In the genomic region with DNA sequence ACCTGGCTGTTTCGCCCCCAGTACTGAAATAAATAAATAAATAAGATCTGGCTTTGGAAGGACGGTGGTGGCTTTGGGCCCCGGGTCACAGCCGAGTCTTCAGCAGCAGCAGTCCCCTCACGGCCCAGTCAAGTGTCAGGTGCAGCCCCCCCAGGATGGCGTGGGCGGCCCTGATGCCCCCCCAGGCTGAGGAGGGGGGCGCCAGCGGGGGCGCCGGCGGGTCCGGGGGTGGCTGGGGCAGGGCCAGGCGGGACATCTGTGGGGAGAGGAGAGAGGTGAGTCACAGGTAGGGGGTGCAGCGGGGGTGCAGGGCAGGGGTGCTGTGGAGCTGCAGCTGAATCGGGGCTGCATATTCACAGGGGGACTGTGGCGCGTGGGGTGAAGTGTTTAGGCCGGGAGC, we compare ENCODE assay signal across 21 cellular contexts. TPM values are rescaled to one million over a fixed set of nuclear protein-coding genes. Genes with fewer than 3 reads are reported as not detected.
DNase-seq lines count a peak whose midpoint lies in the region; ATAC-seq, FAIRE-seq and TF ChIP-seq lines count a peak whose summit lies in the region.
"Had no signal": no experiment of that assay in that cellular context is flagged by ENCODE, and none has a peak within 500 bp of the region (broad histone marks: within the 10 kb centered on the region; RNA-seq: fewer than 3 reads in every experiment).

No MANE protein-coding gene starts in this region.

- no peak for TF ChIP-seq RAD21 in A549 (conservative IDR thresholded peaks at IDR 0.05 in 1 of 2, IDR thresholded peaks at IDR 0.05 in 1 of 2)
- no peak for TF ChIP-seq RAD21 in K562 (CRISPR knock-in tag; conservative IDR thresholded peaks at IDR 0.05 in 1 of 2, IDR thresholded peaks at IDR 0.05 in 1 of 2)

- H3K4me3 ChIP-seq in A549 = peak overlapping the region; percentile 5; the same call in 1 of the 3 replicates
- no peak overlapping the region for H3K4me3 ChIP-seq in GM23338
- no peak overlapping the region for H3K4me3 ChIP-seq in K562
- H3K4me3 ChIP-seq: GM12878, HAP-1 had no signal

- H3K4me2 ChIP-seq in A549 (peak overlapping the region; percentile 93; the same call in 2 of the 3 replicates), GM23338 (no peak overlapping the region), K562 (ENCODE audit: insufficient read depth, low read length) (no peak overlapping the region)

- peaks cover 18% of the 10 kb centered on the region for H3K4me1 Mint-ChIP-seq in GM23338

- no peak overlapping the region for H2AFZ ChIP-seq in GM23338
- H2AFZ ChIP-seq in K562 (ENCODE audit: low read depth, low read length) = no peak overlapping the region

- H3K4me3 Mint-ChIP-seq in GM23338 = 0 out of 3 replicates have a peak overlapping the region, but pooled peaks have one; percentile 10
- H3K4me3 Mint-ChIP-seq: CD4-positive, alpha-beta memory T cell had no signal

- POLR2A ChIA-PET in A549 (lab: Yijun Ruan, JAX) (no interaction called here), K562 (lab: Yijun Ruan, JAX) (interaction anchor here (0.7 to 1.3 kb wide), 2 partner anchors 11 to 22 kb away, joined by 4 to 5 read pairs; no protein-coding TSS in a partner anchor)

- peaks cover 4% of the 10 kb centered on the region; the same call in 1 of the 2 replicates for H3F3A ChIP-seq in GM23338 (replicated peaks; ENCODE audit: low read depth)

- BruUV-seq in K562 (replicated peaks; lab: Mats Ljungman, UMichigan) = no TSS peak

- H3K27me3 Mint-ChIP-seq in GM23338 (ENCODE audit: insufficient read depth, low read depth, poor library complexity) = peaks cover 39% of the 10 kb centered on the region

- H3K79me2 ChIP-seq in GM23338 (replicated peaks; ENCODE audit: insufficient read depth) (no peaks in the 10 kb centered on the region), K562 (ENCODE audit: control insufficient read depth, insufficient read depth, low read length) (no peaks in the 10 kb centered on the region)

- H3K27ac Mint-ChIP-seq in GM23338 = no peak overlapping the region

- FAIRE-seq in A549 (lab: Jason Lieb, UNC) (no peak), K562 (lab: Jason Lieb, UNC) (no peak)
- FAIRE-seq: D721Med, GM12878, GM19239, H54 had no signal

- ATAC-seq in A549 = no peak
- no peak for ATAC-seq in GM23338
- no peak for ATAC-seq in K562
- ATAC-seq: GM12878 had no signal

- 0 out of 4 replicates have a peak overlapping the region, but pooled peaks of 1 of the 2 experiments have one; percentile 52 for H3K9ac ChIP-seq in K562 (ENCODE audit: insufficient read depth in 1 of 2, low read depth in 2 of 2, low read length in 2 of 2)

- no peaks in the 10 kb centered on the region; the same call in 1 of the 3 replicates for H3K9me3 Mint-ChIP-seq in GM23338

- H3K9me2 ChIP-seq in GM23338 (ENCODE audit: insufficient read depth) = no peaks in the 10 kb centered on the region

- peak overlapping the region in 1 of 2 experiments; percentile 68; a peak in 3 of 6 replicates for H3K27ac ChIP-seq in A549
- no peak overlapping the region for H3K27ac ChIP-seq in GM23338 (ENCODE audit: low read depth)
- no peak overlapping the region for H3K27ac ChIP-seq in K562 (ENCODE audit: extremely low read depth, low read depth, low read length)

- H3K9me3 ChIP-seq in A549 (no peaks in the 10 kb centered on the region), K562 (replicated peaks; ENCODE audit: control insufficient read depth, insufficient read depth, low read depth, low read length) (no peaks in the 10 kb centered on the region)
- H3K9me3 ChIP-seq: Caco-2, HAP-1 had no signal

- DNase-seq in A549 (ENCODE audit: low read depth in 1 of 2, low spot score in 1 of 2) (no peak), GM23338 (ENCODE audit: low spot score) (no peak), K562 (ENCODE audit: extremely low read depth in 1 of 4, low spot score in 3 of 4) (no peak), COLO829 (ENCODE audit: low spot score) (no peak), NCI-H748 treated with DMSO at 0.1 percent for 48 hours (lab: John Stamatoyannopoulos, UW) (no peak), NCI-H226 (no peak)
- DNase-seq: 8988T; C1 segment of cervical spinal cord; Caco-2; CD4-positive, alpha-beta memory T cell; DMS 273 treated with DMSO at 0.1 percent for 48 hours; DMS79; EL; GDM1; GOT3 had no signal

- H4K20me1 ChIP-seq in GM23338 (replicated peaks; ENCODE audit: insufficient read depth) = no peaks in the 10 kb centered on the region
- 0 out of 2 replicates have a peak, but pooled peaks cover 3% of the 10 kb centered on the region for H4K20me1 ChIP-seq in K562 (replicated peaks; ENCODE audit: control insufficient read depth, insufficient read depth, low read length)

- H3K27me3 ChIP-seq in GM23338 (ENCODE audit: insufficient read depth) = peaks cover 39% of the 10 kb centered on the region
- H3K27me3 ChIP-seq in K562 (ENCODE audit: control insufficient read depth in 2 of 2, insufficient read depth in 2 of 2, low read length in 2 of 2) = peaks cover 9% of the 10 kb centered on the region in 2 experiments; a peak in 3 of 5 replicates

- no peaks in the 10 kb centered on the region for H3K36me3 ChIP-seq in GM23338 (ENCODE audit: insufficient read depth)
- H3K36me3 ChIP-seq in K562 (ENCODE audit: control insufficient read depth, insufficient read depth, low read length) = no peaks in the 10 kb centered on the region
- H3K36me3 ChIP-seq: HAP-1 had no signal

- H3K9me1 ChIP-seq in K562 (ENCODE audit: control insufficient read depth, insufficient read depth, low read length) = no peaks in the 10 kb centered on the region

- no peak for TF ChIP-seq CTCF in A549 (IDR thresholded peaks at IDR 0.05)
- no peak for TF ChIP-seq CTCF in GM23338 (conservative IDR thresholded peaks at IDR 0.05; ENCODE audit: low read depth in 2 of 2)
- no peak for TF ChIP-seq CTCF in K562 (IDR thresholded peaks at IDR 0.05 in 2 of 3, conservative IDR thresholded peaks at IDR 0.05 in 1 of 3; ENCODE audit: insufficient read depth in 2 of 3, low read depth in 1 of 3, low read length in 3 of 3)

- H3K36me3 Mint-ChIP-seq in GM23338 (ENCODE audit: low read depth) = no peaks in the 10 kb centered on the region; the same call in 2 of the 3 replicates
- H3K36me3 Mint-ChIP-seq: CD4-positive, alpha-beta memory T cell had no signal

- 87% methylated on average over 12 of the region's 19 CpGs for WGBS in A549 (ENCODE audit: missing lambda C conversion rate)
- WGBS in K562 (ENCODE audit: insufficient coverage, low coverage, missing lambda C conversion rate) = 49% methylated on average over 5 of the region's 19 CpGs

- intact Hi-C loops in K562 (cut with micrococcal nuclease) = no loop called here

- CTCF ChIA-PET in A549 (lab: Yijun Ruan, JAX) = interaction anchor here (0.6 to 14.8 kb wide), 6 partner anchors 9 to 138 kb away, joined by 4 to 105 read pairs (median 7); partner anchors contain the start of genes KMT5C and TMEM238
- CTCF ChIA-PET in K562 (lab: Yijun Ruan, JAX; ENCODE audit: low intra/inter-chr PET ratio) = interaction anchor here (1.2 kb wide), 1 partner anchor 9 kb away, joined by 5 read pairs; no protein-coding TSS in a partner anchor

- TF ChIP-seq EP300 in A549 (IDR thresholded peaks at IDR 0.05) (no peak), K562 (IDR thresholded peaks at IDR 0.05; ENCODE audit: low read length) (no peak)

- TF ChIP-seq POLR2A in A549 (IDR thresholded peaks at IDR 0.05; ENCODE audit: low read length) (no peak), K562 (conservative IDR thresholded peaks at IDR 0.05) (no peak)

- peaks cover 39% of the 10 kb centered on the region for H3K4me1 ChIP-seq in A549
- no peaks in the 10 kb centered on the region; the same call in 1 of the 2 replicates for H3K4me1 ChIP-seq in GM23338 (ENCODE audit: insufficient read depth)
- peaks cover 0 to 59% of the 10 kb centered on the region in 2 experiments; a peak in 3 of 5 replicates for H3K4me1 ChIP-seq in K562 (replicated peaks in 1 of 2; ENCODE audit: control insufficient read depth in 2 of 2, insufficient read depth in 2 of 2, low read length in 2 of 2)
- H3K4me1 ChIP-seq: HAP-1 had no signal

- in situ Hi-C loops in K562 (cut with MboI) = no loop called here

RNA-seq across cellular contexts. Expression of gene GARIN5B, which starts 2.9 kb away (rescaled TPM):
- polyA plus RNA-seq in A549 (2011; rRNA removed) (not detected in 2 replicates), A549 (2017; fragmentation: RNase III; extraction: RNeasy Plus Mini Kit Qiagen cat#74134 plus additional on column Dnase treatment) (0.05 TPM in 3 replicates), GM23338 (2016; fragmentation: Nextera tagmentation; extraction: Ambion mirVana) (not detected in 2 replicates), K562 (2011; rRNA removed) (not detected in 2 replicates), K562 (2014; fragmentation: Illumina TruSeq; extraction: Trizol) (not detected in 2 replicates), K562 (2014; fragmentation: Nextera tagmentation; extraction: Ambion mirVana) (not detected), K562 (2014; rRNA removed) (not detected in 2 replicates)
- polyA plus RNA-seq in A549 (2012; cell fraction: cytosol; rRNA removed) = 0.01 TPM in 1 of 2 replicates, not detected in the other
- polyA plus RNA-seq in A549 (2012; cell fraction: nucleus; rRNA removed) = 0.20 and 0.23 TPM in 2 replicates
- not detected in 2 replicates for polyA minus RNA-seq in A549 (2011; rRNA and poly(A)+ RNA removed)
- total RNA-seq in GM23338 (2014; rRNA removed; shearing (Covaris generic)) = not detected in 2 replicates
- not detected in 2 replicates for total RNA-seq in K562 (2011; cell fraction: chromatin; rRNA removed; ENCODE audit: low replicate concordance)
- total RNA-seq in K562 (2011; cell fraction: nucleolus; rRNA removed) = not detected in 2 replicates
- total RNA-seq in K562 (2011; cell fraction: nucleoplasm; rRNA removed) = not detected in 2 replicates
- total RNA-seq in K562 (2014; rRNA removed) (not detected in 2 replicates), K562 (2014; rRNA removed; fragmentation: Illumina TruSeq; extraction: Trizol) (not detected in 2 replicates), K562 (2015; rRNA removed; fragmentation: Illumina TruSeq; extraction: Trizol) (not detected in 2 replicates), K562 (2021) (not detected in 2 replicates)
- not detected in 2 replicates for polyA plus RNA-seq in K562 (2011; cell fraction: cytosol; rRNA removed)
- 0.04 TPM in 1 of 2 replicates, not detected in the other for polyA plus RNA-seq in K562 (2011; cell fraction: nucleus; rRNA removed)
- polyA plus RNA-seq in K562 (2012) = not detected in 2 replicates
- polyA minus RNA-seq in K562 (2011; rRNA and poly(A)+ RNA removed) = not detected in 2 replicates
- polyA minus RNA-seq in K562 (2011; cell fraction: cytosol; rRNA and poly(A)+ RNA removed) = not detected in 2 replicates
- not detected in 2 replicates for polyA minus RNA-seq in K562 (2011; cell fraction: nucleus; rRNA and poly(A)+ RNA removed)
- total RNA-seq: A673; Caco-2; CD4-positive, alpha-beta memory T cell; GM12878 had no signal
- polyA plus RNA-seq: CD4-positive, alpha-beta memory T cell; GM12878 had no signal

RNA-seq across cellular contexts. Expression of gene IL11, which starts 4.3 kb away (rescaled TPM):
- polyA plus RNA-seq in A549 (2011; rRNA removed) = 42.1 and 52.4 TPM in 2 replicates
- 27.4 and 54.2 TPM in 2 replicates for polyA plus RNA-seq in A549 (2012; cell fraction: cytosol; rRNA removed)
- 89.3 and 99.2 TPM in 2 replicates for polyA plus RNA-seq in A549 (2012; cell fraction: nucleus; rRNA removed)
- 91.7 to 115 TPM (median 100.0 TPM) in 3 replicates for polyA plus RNA-seq in A549 (2017; fragmentation: RNase III; extraction: RNeasy Plus Mini Kit Qiagen cat#74134 plus additional on column Dnase treatment)
- 19.6 and 26.4 TPM in 2 replicates for polyA minus RNA-seq in A549 (2011; rRNA and poly(A)+ RNA removed)
- 1.1 and 2.2 TPM in 2 replicates for total RNA-seq in GM23338 (2014; rRNA removed; shearing (Covaris generic))
- polyA plus RNA-seq in GM23338 (2016; fragmentation: Nextera tagmentation; extraction: Ambion mirVana) = 0.58 and 1.7 TPM in 2 replicates
- 0.28 and 0.97 TPM in 2 replicates for total RNA-seq in K562 (2011; cell fraction: chromatin; rRNA removed; ENCODE audit: low replicate concordance)
- 1.0 TPM in 1 of 2 replicates, not detected in the other for total RNA-seq in K562 (2011; cell fraction: nucleolus; rRNA removed)
- total RNA-seq in K562 (2011; cell fraction: nucleoplasm; rRNA removed) = 0.53 and 0.81 TPM in 2 replicates
- not detected in 2 replicates for total RNA-seq in K562 (2014; rRNA removed)
- not detected in 2 replicates for total RNA-seq in K562 (2014; rRNA removed; fragmentation: Illumina TruSeq; extraction: Trizol)
- not detected in 2 replicates for total RNA-seq in K562 (2015; rRNA removed; fragmentation: Illumina TruSeq; extraction: Trizol)
- not detected in 2 replicates for total RNA-seq in K562 (2021)
- 0.19 and 0.42 TPM in 2 replicates for polyA plus RNA-seq in K562 (2011; rRNA removed)
- 0.12 and 1.5 TPM in 2 replicates for polyA plus RNA-seq in K562 (2011; cell fraction: cytosol; rRNA removed)
- polyA plus RNA-seq in K562 (2011; cell fraction: nucleus; rRNA removed) = 1.2 and 3.6 TPM in 2 replicates
- polyA plus RNA-seq in K562 (2012) = 0.10 and 0.19 TPM in 2 replicates
- polyA plus RNA-seq in K562 (2014; fragmentation: Illumina TruSeq; extraction: Trizol) = 0.06 TPM in 1 of 2 replicates, not detected in the other
- polyA plus RNA-seq in K562 (2014; fragmentation: Nextera tagmentation; extraction: Ambion mirVana) = not detected
- polyA plus RNA-seq in K562 (2014; rRNA removed) = 0.04 TPM in 1 of 2 replicates, not detected in the other
- polyA minus RNA-seq in K562 (2011; rRNA and poly(A)+ RNA removed) = 0.11 TPM in 1 of 2 replicates, not detected in the other
- polyA minus RNA-seq in K562 (2011; cell fraction: cytosol; rRNA and poly(A)+ RNA removed) = 0.86 TPM in 1 of 2 replicates, not detected in the other
- 0.40 TPM in 1 of 2 replicates, not detected in the other for polyA minus RNA-seq in K562 (2011; cell fraction: nucleus; rRNA and poly(A)+ RNA removed)
- polyA plus RNA-seq: CD4-positive, alpha-beta memory T cell; GM12878 had no signal

RNA-seq across cellular contexts. Expression of gene TMEM190, which starts 10.7 kb away (rescaled TPM):
- 0.58 and 1.1 TPM in 2 replicates for polyA plus RNA-seq in A549 (2011; rRNA removed)
- polyA plus RNA-seq in A549 (2012; cell fraction: cytosol; rRNA removed) = 1.6 and 1.9 TPM in 2 replicates
- 11.6 and 14.4 TPM in 2 replicates for polyA plus RNA-seq in A549 (2012; cell fraction: nucleus; rRNA removed)
- 1.2 to 1.9 TPM (median 1.7 TPM) in 3 replicates for polyA plus RNA-seq in A549 (2017; fragmentation: RNase III; extraction: RNeasy Plus Mini Kit Qiagen cat#74134 plus additional on column Dnase treatment)
- polyA minus RNA-seq in A549 (2011; rRNA and poly(A)+ RNA removed) = 0.41 TPM in 1 of 2 replicates, not detected in the other
- total RNA-seq in GM23338 (2014; rRNA removed; shearing (Covaris generic)) = not detected in 2 replicates
- 4.2 and 4.8 TPM in 2 replicates for polyA plus RNA-seq in GM23338 (2016; fragmentation: Nextera tagmentation; extraction: Ambion mirVana)
- total RNA-seq in K562 (2011; cell fraction: chromatin; rRNA removed; ENCODE audit: low replicate concordance) = not detected in 2 replicates
- total RNA-seq in K562 (2011; cell fraction: nucleolus; rRNA removed) = not detected in 2 replicates
- not detected in 2 replicates for total RNA-seq in K562 (2011; cell fraction: nucleoplasm; rRNA removed)
- total RNA-seq in K562 (2014; rRNA removed) = not detected in 2 replicates
- not detected in 2 replicates for total RNA-seq in K562 (2014; rRNA removed; fragmentation: Illumina TruSeq; extraction: Trizol)
- not detected in 2 replicates for total RNA-seq in K562 (2015; rRNA removed; fragmentation: Illumina TruSeq; extraction: Trizol)
- not detected in 2 replicates for total RNA-seq in K562 (2021)
- not detected in 2 replicates for polyA plus RNA-seq in K562 (2011; rRNA removed)
- not detected in 2 replicates for polyA plus RNA-seq in K562 (2011; cell fraction: cytosol; rRNA removed)
- polyA plus RNA-seq in K562 (2011; cell fraction: nucleus; rRNA removed) = 0.37 TPM in 1 of 2 replicates, not detected in the other
- polyA plus RNA-seq in K562 (2012) = not detected in 2 replicates
- polyA plus RNA-seq in K562 (2014; fragmentation: Illumina TruSeq; extraction: Trizol) = not detected in 2 replicates
- not detected for polyA plus RNA-seq in K562 (2014; fragmentation: Nextera tagmentation; extraction: Ambion mirVana)
- not detected in 2 replicates for polyA plus RNA-seq in K562 (2014; rRNA removed)
- not detected in 2 replicates for polyA minus RNA-seq in K562 (2011; rRNA and poly(A)+ RNA removed)
- polyA minus RNA-seq in K562 (2011; cell fraction: cytosol; rRNA and poly(A)+ RNA removed) = not detected in 2 replicates
- polyA minus RNA-seq in K562 (2011; cell fraction: nucleus; rRNA and poly(A)+ RNA removed) = not detected in 2 replicates
- total RNA-seq: A673; Caco-2; CD4-positive, alpha-beta memory T cell; GM12878 had no signal
- polyA plus RNA-seq: CD4-positive, alpha-beta memory T cell; GM12878 had no signal

RNA-seq across cellular contexts. Expression of gene COX6B2, which starts 11.4 kb away (rescaled TPM):
- polyA plus RNA-seq in A549 (2011; rRNA removed) = 0.78 and 0.82 TPM in 2 replicates
- polyA plus RNA-seq in A549 (2012; cell fraction: cytosol; rRNA removed) = 0.66 and 1.00 TPM in 2 replicates
- 4.6 and 7.0 TPM in 2 replicates for polyA plus RNA-seq in A549 (2012; cell fraction: nucleus; rRNA removed)
- 3.1 to 6.4 TPM (median 3.9 TPM) in 3 replicates for polyA plus RNA-seq in A549 (2017; fragmentation: RNase III; extraction: RNeasy Plus Mini Kit Qiagen cat#74134 plus additional on column Dnase treatment)
- 0.74 and 1.2 TPM in 2 replicates for polyA minus RNA-seq in A549 (2011; rRNA and poly(A)+ RNA removed)
- total RNA-seq in GM23338 (2014; rRNA removed; shearing (Covaris generic)) = 2.7 and 2.9 TPM in 2 replicates
- 5.3 and 5.7 TPM in 2 replicates for polyA plus RNA-seq in GM23338 (2016; fragmentation: Nextera tagmentation; extraction: Ambion mirVana)
- 4.5 and 12.9 TPM in 2 replicates for total RNA-seq in K562 (2011; cell fraction: chromatin; rRNA removed; ENCODE audit: low replicate concordance)
- 6.8 and 7.2 TPM in 2 replicates for total RNA-seq in K562 (2011; cell fraction: nucleolus; rRNA removed)
- 7.8 and 8.9 TPM in 2 replicates for total RNA-seq in K562 (2011; cell fraction: nucleoplasm; rRNA removed)
- total RNA-seq in K562 (2014; rRNA removed) = 0.59 and 1.3 TPM in 2 replicates
- 0.40 and 0.61 TPM in 2 replicates for total RNA-seq in K562 (2014; rRNA removed; fragmentation: Illumina TruSeq; extraction: Trizol)
- total RNA-seq in K562 (2015; rRNA removed; fragmentation: Illumina TruSeq; extraction: Trizol) = 0.23 and 0.83 TPM in 2 replicates
- total RNA-seq in K562 (2021) = 2.5 and 2.6 TPM in 2 replicates
- polyA plus RNA-seq in K562 (2011; rRNA removed) = 1.8 and 1.9 TPM in 2 replicates
- polyA plus RNA-seq in K562 (2011; cell fraction: cytosol; rRNA removed) = 1.0 and 2.3 TPM in 2 replicates
- 13.4 and 60.3 TPM in 2 replicates for polyA plus RNA-seq in K562 (2011; cell fraction: nucleus; rRNA removed)
- polyA plus RNA-seq in K562 (2012) = 0.97 and 1.7 TPM in 2 replicates
- 1.2 and 2.1 TPM in 2 replicates for polyA plus RNA-seq in K562 (2014; fragmentation: Illumina TruSeq; extraction: Trizol)
- under 1 TPM; 0.56 to 0.71 TPM for polyA plus RNA-seq in K562 (2014; fragmentation: Nextera tagmentation; extraction: Ambion mirVana)
- 1.4 and 1.5 TPM in 2 replicates for polyA plus RNA-seq in K562 (2014; rRNA removed)
- 0.51 and 0.60 TPM in 2 replicates for polyA minus RNA-seq in K562 (2011; rRNA and poly(A)+ RNA removed)
- polyA minus RNA-seq in K562 (2011; cell fraction: cytosol; rRNA and poly(A)+ RNA removed) = 0.38 TPM in 1 of 2 replicates, not detected in the other
- 1.8 and 2.6 TPM in 2 replicates for polyA minus RNA-seq in K562 (2011; cell fraction: nucleus; rRNA and poly(A)+ RNA removed)
- total RNA-seq: A673, GM12878 had no signal
- polyA plus RNA-seq: CD4-positive, alpha-beta memory T cell had no signal

RNA-seq across cellular contexts. Expression of gene TMEM238, which starts 18.2 kb away (rescaled TPM):
- polyA plus RNA-seq in A549 (2011; rRNA removed) = 0.37 and 0.70 TPM in 2 replicates
- 2.0 and 2.9 TPM in 2 replicates for polyA plus RNA-seq in A549 (2012; cell fraction: cytosol; rRNA removed)
- polyA plus RNA-seq in A549 (2012; cell fraction: nucleus; rRNA removed) = 1.8 and 4.0 TPM in 2 replicates
- 2.5 to 3.6 TPM (median 2.7 TPM) in 3 replicates for polyA plus RNA-seq in A549 (2017; fragmentation: RNase III; extraction: RNeasy Plus Mini Kit Qiagen cat#74134 plus additional on column Dnase treatment)
- 0.37 and 0.44 TPM in 2 replicates for polyA minus RNA-seq in A549 (2011; rRNA and poly(A)+ RNA removed)
- total RNA-seq in GM23338 (2014; rRNA removed; shearing (Covaris generic)) = 4.1 and 7.5 TPM in 2 replicates
- polyA plus RNA-seq in GM23338 (2016; fragmentation: Nextera tagmentation; extraction: Ambion mirVana) = 0.55 and 0.59 TPM in 2 replicates
- not detected in 2 replicates for total RNA-seq in K562 (2011; cell fraction: chromatin; rRNA removed; ENCODE audit: low replicate concordance)
- total RNA-seq in K562 (2011; cell fraction: nucleolus; rRNA removed) = 0.53 and 1.5 TPM in 2 replicates
- total RNA-seq in K562 (2011; cell fraction: nucleoplasm; rRNA removed) = not detected in 2 replicates
- 3.6 and 3.7 TPM in 2 replicates for total RNA-seq in K562 (2014; rRNA removed)
- 0.18 TPM in 1 of 2 replicates, not detected in the other for total RNA-seq in K562 (2014; rRNA removed; fragmentation: Illumina TruSeq; extraction: Trizol)
- 0.18 and 0.38 TPM in 2 replicates for total RNA-seq in K562 (2015; rRNA removed; fragmentation: Illumina TruSeq; extraction: Trizol)
- total RNA-seq in K562 (2021) = 4.3 and 5.1 TPM in 2 replicates
- 0.18 TPM in 1 of 2 replicates, not detected in the other for polyA plus RNA-seq in K562 (2011; rRNA removed)
- 0.21 and 3.5 TPM in 2 replicates for polyA plus RNA-seq in K562 (2011; cell fraction: cytosol; rRNA removed)
- polyA plus RNA-seq in K562 (2011; cell fraction: nucleus; rRNA removed) = 0.67 TPM in 1 of 2 replicates, not detected in the other
- 1.4 and 1.7 TPM in 2 replicates for polyA plus RNA-seq in K562 (2012)
- not detected in 2 replicates for polyA plus RNA-seq in K562 (2014; fragmentation: Illumina TruSeq; extraction: Trizol)
- not detected for polyA plus RNA-seq in K562 (2014; fragmentation: Nextera tagmentation; extraction: Ambion mirVana)
- polyA plus RNA-seq in K562 (2014; rRNA removed) = 1.3 and 2.1 TPM in 2 replicates
- polyA minus RNA-seq in K562 (2011; rRNA and poly(A)+ RNA removed) = not detected in 2 replicates
- polyA minus RNA-seq in K562 (2011; cell fraction: cytosol; rRNA and poly(A)+ RNA removed) = not detected in 2 replicates
- 0.40 and 0.89 TPM in 2 replicates for polyA minus RNA-seq in K562 (2011; cell fraction: nucleus; rRNA and poly(A)+ RNA removed)

Comparison
In these comparisons a context has a peak if more than half of its experiments do, and no peak if none do; other contexts are left out.
1. RNA of gene IL11, which starts 4.3 kb away (polyA plus RNA-seq): 27.4 to 115 TPM in A549; 0.58 to 1.7 TPM in GM23338 and 0.04 to 3.6 TPM in K562; every median in the first group is over 4 times any median in the second.